Comparison of ENCODE assay signal across 8 cellular contexts in genomic region chr6:14276667-14277404, GRCh38.
A peak's percentile ranks its signal among the peaks of the same experiment; 100 is the strongest.
DNase-seq lines count a peak whose midpoint lies in the region; ATAC-seq and TF ChIP-seq lines count a peak whose summit lies in the region.

No MANE protein-coding gene starts in this region.

- peaks cover 16% of the 10 kb centered on the region; the same call in 1 of the 2 replicates for H3K9me3 ChIP-seq in Loucy (ENCODE audit: insufficient read depth, low read depth, low read length)
- H3K9me3 ChIP-seq in suprapubic skin: no peaks in the 10 kb centered on the region
- peaks cover 0 to 8% (median 0%) of the 10 kb centered on the region in 4 donors for H3K9me3 ChIP-seq in esophagus muscularis mucosa

- intact Hi-C loops in esophagus muscularis mucosa (cut with DNase I): no loop called here

- H3K4me1 ChIP-seq in Loucy (ENCODE audit: insufficient read depth, low read length, poor library complexity, severe bottlenecking) (peaks cover 56% of the 10 kb centered on the region), suprapubic skin (peaks cover 36% of the 10 kb centered on the region), esophagus muscularis mucosa (peaks cover 13 to 21% (median 20%) of the 10 kb centered on the region in 4 donors)

- no peak overlapping the region for H2AFZ ChIP-seq in Loucy (ENCODE audit: low read length)

- peak overlapping the region; percentile 24 for H3K27ac ChIP-seq in suprapubic skin
- peak overlapping the region in 1 of 4 donors; percentile 13 for H3K27ac ChIP-seq in esophagus muscularis mucosa (replicated peaks in 1 of 4)

- H3K4me2 ChIP-seq in Loucy (ENCODE audit: low read depth, low read length, poor library complexity, severe bottlenecking): peak overlapping the region; percentile 72

- no peaks in the 10 kb centered on the region for H3K27me3 ChIP-seq in Loucy (ENCODE audit: insufficient read depth, low read length, poor library complexity, severe bottlenecking)
- no peaks in the 10 kb centered on the region for H3K27me3 ChIP-seq in suprapubic skin
- no peaks in the 10 kb centered on the region for H3K27me3 ChIP-seq in esophagus muscularis mucosa

- no peaks in the 10 kb centered on the region for H4K20me1 ChIP-seq in Loucy (ENCODE audit: insufficient read depth, low read length, poor library complexity, severe bottlenecking)

- H3K36me3 ChIP-seq in Loucy (ENCODE audit: insufficient read depth, low read length) (peaks cover 5% of the 10 kb centered on the region; the same call in 1 of the 2 replicates), suprapubic skin (no peaks in the 10 kb centered on the region), esophagus muscularis mucosa (no peaks in the 10 kb centered on the region)

- H3K4me3 ChIP-seq in Loucy (ENCODE audit: low read length, poor library complexity, severe bottlenecking) (peak overlapping the region; percentile 51), choroid plexus epithelial cell (ENCODE audit: low read depth, low read length) (no peak overlapping the region), suprapubic skin (no peak overlapping the region), esophagus muscularis mucosa (no peak overlapping the region)

- TF ChIP-seq POLR2A in suprapubic skin (IDR thresholded peaks at IDR 0.05) (no peak), esophagus muscularis mucosa (IDR thresholded peaks at IDR 0.05; ENCODE audit: low read depth) (no peak)

- H3K9ac ChIP-seq in Loucy (ENCODE audit: low read depth, low read length, poor library complexity, severe bottlenecking): peak overlapping the region; percentile 91

- peaks cover 20% of the 10 kb centered on the region for H3F3A ChIP-seq in Loucy (ENCODE audit: low read depth)

- no peaks in the 10 kb centered on the region for H3K9me2 ChIP-seq in Loucy (replicated peaks; ENCODE audit: low read depth, low read length)

- TF ChIP-seq EP300 in suprapubic skin (IDR thresholded peaks at IDR 0.05) (no peak), esophagus muscularis mucosa (IDR thresholded peaks at IDR 0.05) (no peak)

- TF ChIP-seq CTCF in Loucy (conservative IDR thresholded peaks at IDR 0.05; ENCODE audit: low read length) (no peak), choroid plexus epithelial cell (conservative IDR thresholded peaks at IDR 0.05; ENCODE audit: low read depth, low read length) (no peak), suprapubic skin (IDR thresholded peaks at IDR 0.05) (no peak), esophagus muscularis mucosa (IDR thresholded peaks at IDR 0.05) (no peak)

- 66% methylated on average over 4 of the region's 4 CpGs for WGBS in suprapubic skin
- WGBS in esophagus muscularis mucosa: 60% methylated on average over 4 of the region's 4 CpGs

- DNase-seq in choroid plexus epithelial cell (ENCODE audit: low read depth) (peak; percentile 58), suprapubic skin (ENCODE audit: low spot score in 2 of 2) (no peak), NCI-H1694 (lab: John Stamatoyannopoulos, UW) (no peak), RKO (ENCODE audit: low spot score) (no peak), esophagus muscularis mucosa (ENCODE audit: extremely low spot score) (no peak)

- ATAC-seq in GM18511 (IDR thresholded peaks at IDR 0.05; ENCODE audit: unreplicated experiment) (peak; percentile 97), GM21717 (IDR thresholded peaks at IDR 0.05; ENCODE audit: unreplicated experiment) (peak; percentile 60)

- H3K79me2 ChIP-seq in Loucy (ENCODE audit: insufficient read depth, low read length): no peaks in the 10 kb centered on the region
